Comparison of ENCODE assay signal across 1 cellular context in the genomic region with DNA sequence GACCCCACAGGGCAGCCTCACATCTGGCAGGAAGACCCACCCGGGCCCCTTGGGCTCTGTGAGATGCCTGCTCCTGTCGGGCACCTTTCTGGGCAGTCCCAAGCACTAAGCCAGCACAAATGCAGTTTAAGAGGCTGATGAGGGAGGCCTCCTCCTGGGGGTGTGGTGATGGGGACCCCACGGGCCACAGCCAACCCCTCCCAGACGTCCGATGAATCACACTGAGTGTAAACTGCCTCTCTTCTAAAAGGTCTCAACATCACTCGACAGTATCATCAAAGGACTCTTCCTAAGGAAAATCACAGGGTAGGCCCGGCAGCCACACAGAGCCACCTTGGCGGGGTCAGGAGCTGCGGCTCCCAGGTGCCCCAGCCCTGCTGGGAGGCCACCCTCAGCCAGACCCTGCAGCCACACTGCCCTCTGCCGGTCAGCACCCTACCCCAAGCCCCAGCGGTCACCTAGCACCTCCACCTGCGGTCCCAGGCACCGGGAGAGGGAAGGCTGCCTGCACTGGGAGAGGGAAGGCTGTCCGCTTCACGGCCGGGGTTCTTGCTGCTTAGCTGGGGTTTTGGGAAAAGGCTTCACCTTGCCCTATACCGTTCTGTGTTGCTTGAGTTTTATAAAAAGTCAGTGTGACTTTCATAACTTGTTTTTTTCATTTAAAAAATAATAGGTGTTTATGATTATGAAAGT.
TF ChIP-seq lines count a peak whose summit lies in the region.

No MANE protein-coding gene starts in this region.

TF ChIP-seq in HepG2, 621 proteins besides CTCF, POLR2A, EP300 and RAD21 (continued from another document):
- TF ChIP-seq ZMAT3 (CRISPR knock-in tag; conservative IDR thresholded peaks at IDR 0.05) (0 out of 2 replicates have a peak, but pooled peaks have one; percentile 14), ZNF746 (CRISPR knock-in tag; IDR thresholded peaks at IDR 0.05) (no peak), JUNB (CRISPR knock-in tag; IDR thresholded peaks at IDR 0.05; ENCODE audit: borderline replicate concordance) (no peak), CREM (IDR thresholded peaks at IDR 0.05) (no peak), CREM (CRISPR knock-in tag; IDR thresholded peaks at IDR 0.05) (no peak), ZMYM3 (CRISPR knock-in tag; IDR thresholded peaks at IDR 0.05) (peak; percentile 18; the same call in 1 of the 2 replicates), ZNF441 (CRISPR knock-in tag; IDR thresholded peaks at IDR 0.05; ENCODE audit: borderline replicate concordance) (no peak), HNRNPH1 (optimal IDR thresholded peaks at IDR 0.05; ENCODE audit: low read depth, low read length) (no peak), ZNF230 (CRISPR knock-in tag; IDR thresholded peaks at IDR 0.05) (no peak), ZNF331 (CRISPR knock-in tag; IDR thresholded peaks at IDR 0.05) (peak; percentile 65)
- TF ChIP-seq, protein P1, sequence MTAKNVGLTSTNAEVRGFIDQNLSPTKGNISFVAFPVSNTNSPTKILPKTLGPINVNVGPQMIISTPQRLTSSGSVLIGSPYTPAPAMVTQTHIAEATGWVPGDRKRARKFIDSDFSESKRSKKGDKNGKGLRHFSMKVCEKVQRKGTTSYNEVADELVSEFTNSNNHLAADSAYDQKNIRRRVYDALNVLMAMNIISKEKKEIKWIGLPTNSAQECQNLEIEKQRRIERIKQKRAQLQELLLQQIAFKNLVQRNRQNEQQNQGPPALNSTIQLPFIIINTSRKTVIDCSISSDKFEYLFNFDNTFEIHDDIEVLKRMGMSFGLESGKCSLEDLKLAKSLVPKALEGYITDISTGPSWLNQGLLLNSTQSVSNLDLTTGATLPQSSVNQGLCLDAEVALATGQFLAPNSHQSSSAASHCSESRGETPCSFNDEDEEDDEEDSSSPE (CRISPR knock-in tag; IDR thresholded peaks at IDR 0.05), result peak; percentile 19; the same call in 1 of the 2 replicates
TF ChIP-seq in HepG2: peak in this region for 96.
